Comparison of ENCODE assay signal across 24 cellular contexts in the genomic region with DNA sequence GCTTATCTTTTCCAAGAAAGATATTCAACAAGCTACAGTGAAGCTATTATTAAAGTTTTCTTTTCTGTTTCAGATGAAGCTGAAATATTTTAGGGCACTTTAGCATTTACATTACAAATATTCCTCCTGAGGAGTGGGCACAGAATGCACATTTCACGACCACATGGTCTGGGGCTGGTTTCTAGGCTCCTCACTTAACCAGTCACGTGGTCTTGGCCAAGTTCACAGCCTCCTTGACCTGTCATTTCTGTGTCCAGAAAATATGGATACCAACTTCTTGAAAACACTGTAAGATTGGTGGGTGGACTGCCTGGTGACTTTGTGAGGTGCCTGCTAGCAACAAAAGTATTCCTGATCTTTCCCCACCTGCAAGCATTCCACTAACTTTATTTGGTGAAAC.
"Had no signal": no experiment of that assay in that cellular context is flagged by ENCODE, and none has a peak within 500 bp of the region (broad histone marks: within the 10 kb centered on the region; RNA-seq: fewer than 3 reads in every experiment).

No MANE protein-coding gene starts in this region.

- H3K9me3 ChIP-seq: SJSA1 had no signal

- H3K4me3 ChIP-seq: SJSA1, SK-N-MC had no signal

- FAIRE-seq: HTR-8/SVneo, RCC 7860 had no signal

- H3K27ac Mint-ChIP-seq: IgD-negative memory B cell had no signal

- H3K27me3 ChIP-seq: SJSA1 had no signal

- H3K4me3 Mint-ChIP-seq: IgD-negative memory B cell had no signal

- DNase-seq: KBM-7, MV-4-11, NCI-H1048, NCI-H1105, NCI-H1436, NCI-H187, NCI-H2029, NCI-H2081 treated with DMSO at 0.1 percent for 48 hours, NCI-H2171, NCI-H226, NCI-H446, NCI-H510A, NCI-H524 treated with DMSO at 0.1 percent for 48 hours, NCI-H69, NCI-H774, Right ventricle myocardium superior, RPMI8226, SIG-M5 had no signal

- H3K4me1 Mint-ChIP-seq: IgD-negative memory B cell had no signal

- H3K27ac ChIP-seq: HL-60, SJSA1, SK-N-MC had no signal
